In the genomic region with DNA sequence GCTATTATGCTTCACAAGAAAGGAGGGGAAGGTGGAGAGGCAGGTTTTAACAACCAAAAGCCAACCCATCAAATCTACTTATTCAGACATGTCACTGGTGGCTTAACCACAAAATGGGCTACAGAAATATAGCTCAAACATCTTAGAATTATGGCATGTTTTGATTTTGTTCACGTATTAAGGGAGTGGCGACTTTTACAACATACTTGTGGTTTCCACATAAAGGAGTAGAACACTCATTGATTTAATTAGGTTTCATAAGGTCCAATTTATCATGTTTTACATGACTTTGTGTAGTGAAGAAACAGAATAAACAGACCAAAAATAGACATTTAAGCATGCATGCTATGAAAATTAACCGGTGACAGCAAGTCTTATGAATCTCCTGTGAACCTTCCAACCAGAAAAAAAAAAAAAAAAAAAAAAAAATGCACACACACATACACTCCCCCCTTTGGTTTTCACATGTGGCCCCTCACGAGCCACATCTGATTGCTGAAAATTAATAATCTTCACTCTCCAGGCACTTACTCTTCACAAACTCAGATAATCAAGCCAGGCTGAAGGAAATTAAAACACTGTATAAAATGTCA, we compare ENCODE assay signal across 11 cellular contexts.
DNase-seq lines count a peak whose midpoint lies in the region; ATAC-seq and TF ChIP-seq lines count a peak whose summit lies in the region.
"Had no signal": no experiment of that assay in that cellular context is flagged by ENCODE, and none has a peak within 500 bp of the region (broad histone marks: within the 10 kb centered on the region; RNA-seq: fewer than 3 reads in every experiment).

No MANE protein-coding gene starts in this region.

- H3K36me3 ChIP-seq in SU-DHL-6 (ENCODE audit: low read length) (no peaks in the 10 kb centered on the region; the same call in 1 of the 2 replicates), subcutaneous abdominal adipose tissue (ENCODE audit: control insufficient read depth in 5 of 5, insufficient read depth in 5 of 5, low read length in 5 of 5) (no peaks in the 10 kb centered on the region)
- H3K36me3 ChIP-seq: SJCRH30 had no signal

- no peaks in the 10 kb centered on the region for H3K9me2 ChIP-seq in SU-DHL-6 (replicated peaks; ENCODE audit: insufficient read depth, low read length)

- H2AFZ ChIP-seq in SU-DHL-6 (ENCODE audit: low read depth, low read length, severe bottlenecking) = no peak overlapping the region

- H3K4me3 ChIP-seq in SU-DHL-6 (ENCODE audit: insufficient read depth, low read length, poor library complexity, severe bottlenecking) (peak overlapping the region; percentile 88), subcutaneous abdominal adipose tissue (ENCODE audit: low read depth in 1 of 5, low read length in 5 of 5) (no peak overlapping the region)
- H3K4me3 ChIP-seq: SJCRH30 had no signal

- H3K9me3 ChIP-seq in SU-DHL-6 (ENCODE audit: insufficient read depth, low read length) (no peaks in the 10 kb centered on the region), subcutaneous abdominal adipose tissue (ENCODE audit: control insufficient read depth in 5 of 5, low read length in 5 of 5) (no peaks in the 10 kb centered on the region)
- H3K9me3 ChIP-seq: MG63, SJCRH30 had no signal

- DNase-seq in NCI-H82 (lab: John Stamatoyannopoulos, UW) (peak; percentile 29), NCI-H82 treated with DMSO at 0.1 percent for 48 hours (lab: John Stamatoyannopoulos, UW; ENCODE audit: unreplicated experiment) (no peak), foreskin melanocyte (peak; percentile 24), T1000 (lab: John Stamatoyannopoulos, UW) (no peak), DMS 273 (lab: John Stamatoyannopoulos, UW; ENCODE audit: unreplicated experiment) (no peak)
- DNase-seq: activated gamma-delta T cell, SJCRH30 had no signal

- peaks cover 0 to 81% (median 69%) of the 10 kb centered on the region in 5 donors for H3K4me1 ChIP-seq in subcutaneous abdominal adipose tissue (ENCODE audit: control insufficient read depth in 5 of 5, insufficient read depth in 5 of 5, low read length in 5 of 5)

- TF ChIP-seq CTCF in SU-DHL-6 (IDR thresholded peaks at IDR 0.05; ENCODE audit: insufficient read depth, low read length, poor library complexity, severe bottlenecking) = no peak

- H3K27ac ChIP-seq in SU-DHL-6 (ENCODE audit: low read depth, low read length) (peak overlapping the region; percentile 98), subcutaneous abdominal adipose tissue (ENCODE audit: low read depth, low read length) (peak overlapping the region; percentile 26)

- H3K79me2 ChIP-seq in SU-DHL-6 (ENCODE audit: insufficient read depth, low read length) = peaks cover 97% of the 10 kb centered on the region

- H3K27me3 ChIP-seq in SU-DHL-6 (ENCODE audit: low read length) (no peaks in the 10 kb centered on the region), subcutaneous abdominal adipose tissue (ENCODE audit: control insufficient read depth in 5 of 5, insufficient read depth in 4 of 5, low read length in 5 of 5) (peaks cover 0 to 2% (median 0%) of the 10 kb centered on the region in 5 donors)
- H3K27me3 ChIP-seq: MG63, SJCRH30 had no signal

- H3K4me2 ChIP-seq in SU-DHL-6 (ENCODE audit: low read depth, low read length, poor library complexity, severe bottlenecking) = peak overlapping the region; percentile 96

- H3F3A ChIP-seq in SU-DHL-6 (ENCODE audit: insufficient read depth) = peaks cover 69% of the 10 kb centered on the region

- H4K20me1 ChIP-seq in SU-DHL-6 (ENCODE audit: low read depth, low read length) = no peaks in the 10 kb centered on the region

- no peak for ATAC-seq in HG02642 (IDR thresholded peaks at IDR 0.05; ENCODE audit: poor library complexity, unreplicated experiment)

- H3K9ac ChIP-seq in SU-DHL-6 (ENCODE audit: low read length) (peak overlapping the region; percentile 89), subcutaneous abdominal adipose tissue (ENCODE audit: low read length in 5 of 5) (no peak overlapping the region)

Comparison
In these comparisons a context has a peak if more than half of its experiments do, and no peak if none do; other contexts are left out.
1. DNase-seq: peak in NCI-H82 (single experiment) and foreskin melanocyte (single experiment); none in NCI-H82 treated with DMSO at 0.1 percent for 48 hours (single experiment), T1000 (single experiment) and DMS 273 (single experiment).